25 cellular contexts compared by ENCODE assay signal in genomic region chr10:80131499-80131901, GRCh38. TPM values are rescaled to one million over a fixed set of nuclear protein-coding genes. Genes with fewer than 3 reads are reported as not detected.
DNase-seq lines count a peak whose midpoint lies in the region; ATAC-seq and TF ChIP-seq lines count a peak whose summit lies in the region.
"Had no signal": no experiment of that assay in that cellular context is flagged by ENCODE, and none has a peak within 500 bp of the region (broad histone marks: within the 10 kb centered on the region; RNA-seq: fewer than 3 reads in every experiment).

No MANE protein-coding gene starts in this region.

- H3K4me3 Mint-ChIP-seq in chondrocyte (ENCODE audit: unreplicated experiment) (peak overlapping the region; percentile 94), mesothelial cell of epicardium (peak overlapping the region; percentile 57)
- H3K4me3 Mint-ChIP-seq: activated CD4-positive, alpha-beta memory T cell treated with anti-CD3 and anti-CD28 coated beads for 36 hours; activated naive CD4-positive, alpha-beta T cell treated with anti-CD3 and anti-CD28 coated beads for 36 hours; CD4-positive, CD25-positive, alpha-beta regulatory T cell; stimulated activated effector memory CD8-positive, alpha-beta T cell treated with anti-CD3 and anti-CD28 coated beads, Interleukin-12 subunit alpha, Interleukin-12 subunit beta, amount 100 ng/mL, for 72 hours had no signal

- H3K27me3 ChIP-seq in right cardiac atrium (ENCODE audit: control insufficient read depth, insufficient read depth) (no peaks in the 10 kb centered on the region), foreskin keratinocyte (peaks cover 40% of the 10 kb centered on the region)

- no peaks in the 10 kb centered on the region for H3K9me3 ChIP-seq in right cardiac atrium (ENCODE audit: control insufficient read depth, low read length)
- H3K9me3 ChIP-seq in mucosa of descending colon: no peaks in the 10 kb centered on the region
- H3K9me3 ChIP-seq: body of pancreas, psoas muscle, thoracic aorta had no signal

- H3K4me1 Mint-ChIP-seq in chondrocyte (ENCODE audit: low read depth) (peaks cover 53% of the 10 kb centered on the region), mesothelial cell of epicardium (peaks cover 22% of the 10 kb centered on the region)

- H3K27ac Mint-ChIP-seq in chondrocyte (ENCODE audit: unreplicated experiment): peak overlapping the region; percentile 81
- no peak overlapping the region for H3K27ac Mint-ChIP-seq in mesothelial cell of epicardium
- H3K27ac Mint-ChIP-seq: activated CD4-positive, alpha-beta memory T cell treated with anti-CD3 and anti-CD28 coated beads for 36 hours; activated naive CD4-positive, alpha-beta T cell treated with anti-CD3 and anti-CD28 coated beads for 36 hours; CD4-positive, CD25-positive, alpha-beta regulatory T cell; naive thymus-derived CD4-positive, alpha-beta T cell; stimulated activated effector memory CD8-positive, alpha-beta T cell treated with anti-CD3 and anti-CD28 coated beads, Interleukin-12 subunit alpha, Interleukin-12 subunit beta, amount 100 ng/mL, for 72 hours had no signal

- H3K36me3 ChIP-seq in mucosa of descending colon (ENCODE audit: low read depth): no peaks in the 10 kb centered on the region
- H3K36me3 ChIP-seq: thoracic aorta had no signal

- H3K27me3 Mint-ChIP-seq in chondrocyte (ENCODE audit: low read depth) (no peaks in the 10 kb centered on the region), mesothelial cell of epicardium (ENCODE audit: low read depth) (peaks cover 13% of the 10 kb centered on the region)

- H3K4me3 ChIP-seq in right cardiac atrium (ENCODE audit: low read length) (no peak overlapping the region), mucosa of descending colon (no peak overlapping the region)
- H3K4me3 ChIP-seq: body of pancreas, K562, lung had no signal

- H3K27ac ChIP-seq in right cardiac atrium (ENCODE audit: low read length): peak overlapping the region; percentile 3
- no peak overlapping the region for H3K27ac ChIP-seq in foreskin keratinocyte

- TF ChIP-seq CTCF in chondrocyte (IDR thresholded peaks at IDR 0.05): no peak
- no peak for TF ChIP-seq CTCF in mesothelial cell of epicardium (IDR thresholded peaks at IDR 0.05; ENCODE audit: unreplicated experiment)
- no peak for TF ChIP-seq CTCF in mucosa of descending colon (IDR thresholded peaks at IDR 0.05)
- TF ChIP-seq CTCF in foreskin keratinocyte (conservative IDR thresholded peaks at IDR 0.05): no peak

- H3K4me1 ChIP-seq in right cardiac atrium (ENCODE audit: control insufficient read depth, insufficient read depth, low read length) (peaks cover 1% of the 10 kb centered on the region), mucosa of descending colon (ENCODE audit: low read depth) (no peaks in the 10 kb centered on the region), foreskin keratinocyte (no peaks in the 10 kb centered on the region)
- H3K4me1 ChIP-seq: psoas muscle had no signal

- no peak for ATAC-seq in right cardiac atrium
- no peak for ATAC-seq in left cardiac atrium
- ATAC-seq in mucosa of descending colon: no peak
- no peak for ATAC-seq in GM21717 (IDR thresholded peaks at IDR 0.05; ENCODE audit: unreplicated experiment)
- ATAC-seq in foreskin keratinocyte: no peak
- ATAC-seq: body of pancreas; K562; naive thymus-derived CD4-positive, alpha-beta T cell; stimulated activated effector memory CD8-positive, alpha-beta T cell treated with anti-CD3 and anti-CD28 coated beads, Interleukin-12 subunit alpha, Interleukin-12 subunit beta, amount 100 ng/mL, for 72 hours had no signal

- 66% methylated on average over 6 of the region's 6 CpGs for WGBS in right cardiac atrium

- intact Hi-C loops in right cardiac atrium (cut with DNase I) (loop anchor here in 3 of 4 donors (5.0 to 10.0 kb wide), 2 partner anchors 54 to 57 kb away; partner anchors contain the start of gene TMEM254 (in 3 of the 3)), left cardiac atrium (cut with DNase I) (no loop called here), mucosa of descending colon (cut with DNase I, micrococcal nuclease) (no loop called here)

- DNase-seq in right cardiac atrium (no peak), left cardiac atrium (no peak), chondrocyte (ENCODE audit: low spot score) (peak; percentile 20), mesothelial cell of epicardium (ENCODE audit: low spot score in 2 of 2, unreplicated experiment in 2 of 2) (no peak), NCI-H82 treated with DMSO at 0.1 percent for 48 hours (lab: John Stamatoyannopoulos, UW; ENCODE audit: unreplicated experiment) (no peak), mucosa of descending colon (no peak), foreskin keratinocyte (no peak)
- DNase-seq: activated CD4-positive, alpha-beta memory T cell treated with anti-CD3 and anti-CD28 coated beads for 36 hours; activated naive CD4-positive, alpha-beta T cell treated with anti-CD3 and anti-CD28 coated beads for 36 hours; body of pancreas; CD4-positive, CD25-positive, alpha-beta regulatory T cell; DMS53; MV-4-11; naive thymus-derived CD4-positive, alpha-beta T cell; NCI-H2029 treated with DMSO at 0.1 percent for 48 hours; NCI-H526 treated with DMSO at 0.1 percent for 48 hours; OCI-M1; psoas muscle; SIG-M5 had no signal

- H3K9me3 Mint-ChIP-seq in chondrocyte (ENCODE audit: low read depth) (no peaks in the 10 kb centered on the region), mesothelial cell of epicardium (no peaks in the 10 kb centered on the region)
- H3K9me3 Mint-ChIP-seq: activated CD4-positive, alpha-beta memory T cell treated with anti-CD3 and anti-CD28 coated beads for 36 hours; activated naive CD4-positive, alpha-beta T cell treated with anti-CD3 and anti-CD28 coated beads for 36 hours; CD4-positive, CD25-positive, alpha-beta regulatory T cell; naive thymus-derived CD4-positive, alpha-beta T cell; stimulated activated effector memory CD8-positive, alpha-beta T cell treated with anti-CD3 and anti-CD28 coated beads, Interleukin-12 subunit alpha, Interleukin-12 subunit beta, amount 100 ng/mL, for 72 hours had no signal

- H3K36me3 Mint-ChIP-seq in chondrocyte (ENCODE audit: low read depth): no peaks in the 10 kb centered on the region
- H3K36me3 Mint-ChIP-seq in mesothelial cell of epicardium: no peaks in the 10 kb centered on the region
- H3K36me3 Mint-ChIP-seq: activated CD4-positive, alpha-beta memory T cell treated with anti-CD3 and anti-CD28 coated beads for 36 hours; naive thymus-derived CD4-positive, alpha-beta T cell; stimulated activated effector memory CD8-positive, alpha-beta T cell treated with anti-CD3 and anti-CD28 coated beads, Interleukin-12 subunit alpha, Interleukin-12 subunit beta, amount 100 ng/mL, for 72 hours had no signal

RNA-seq across cellular contexts. Expression of gene PLAC9, which starts 1.0 kb away (rescaled TPM):
- total RNA-seq in right cardiac atrium (10 to 100 TPM; 47.5 to 92.2 (median 61.2) TPM), left cardiac atrium (10 to 100 TPM; 60.9 to 97.9 TPM), chondrocyte (121 to 198 TPM (median 193 TPM) in 3 replicates), mesothelial cell of epicardium (24.0 to 30.3 TPM (median 25.1 TPM) in 3 replicates), mucosa of descending colon (10 to 100 TPM in 2 of 3 donors, 1 to 10 TPM in 1; 3.2 to 15.1 (median 11.8) TPM), foreskin keratinocyte (not detected in 2 replicates)
- polyA plus RNA-seq in right cardiac atrium (78.6 TPM), foreskin keratinocyte (not detected in 2 replicates)
- total RNA-seq: activated CD4-positive, alpha-beta memory T cell treated with anti-CD3 and anti-CD28 coated beads for 36 hours; activated naive CD4-positive, alpha-beta T cell treated with anti-CD3 and anti-CD28 coated beads for 36 hours; CD4-positive, CD25-positive, alpha-beta regulatory T cell; K562; naive thymus-derived CD4-positive, alpha-beta T cell; T-helper 1 cell treated with Interleukin-12 subunit alpha and Interleukin-12 subunit beta and Interleukin-4 antibody, amounts not matched to agents 30 ng/mL and 1 ng/mL, for 36 hours had no signal
- polyA plus RNA-seq: K562; naive thymus-derived CD4-positive, alpha-beta T cell had no signal

RNA-seq across cellular contexts. Expression of gene TMEM254, which starts 53.0 kb away (rescaled TPM):
- 1 to 10 TPM; 4.7 to 9.0 (median 8.3) TPM for total RNA-seq in right cardiac atrium
- 7.9 TPM for polyA plus RNA-seq in right cardiac atrium
- total RNA-seq in left cardiac atrium: 10 to 100 TPM in 1 of 2 donors, 1 to 10 TPM in 1; 5.4 to 12.3 TPM
- total RNA-seq in chondrocyte: 18.2 to 19.6 TPM (median 18.9 TPM) in 3 replicates
- total RNA-seq in mesothelial cell of epicardium: 26.1 to 32.0 TPM (median 30.7 TPM) in 3 replicates
- 10 to 100 TPM; 17.2 to 34.5 (median 26.9) TPM for total RNA-seq in mucosa of descending colon
- total RNA-seq in foreskin keratinocyte: 10.3 and 11.7 TPM in 2 replicates
- polyA plus RNA-seq in foreskin keratinocyte: 12.0 and 15.3 TPM in 2 replicates

Comparison
In these comparisons a context has a peak if more than half of its experiments do, and no peak if none do; other contexts are left out.
1. intact Hi-C loops: an anchor here in right cardiac atrium (5.0 to 10.0 kb wide); none called in left cardiac atrium and mucosa of descending colon.